Comparison of ENCODE assay signal across 18 cellular contexts in genomic region chr6:88636871-88637270, GRCh38.
"Had no signal": no experiment of that assay in that cellular context is flagged by ENCODE, and none has a peak within 500 bp of the region (broad histone marks: within the 10 kb centered on the region; RNA-seq: fewer than 3 reads in every experiment).

No MANE protein-coding gene starts in this region.

- H3K27ac ChIP-seq: colonic mucosa, esophagus squamous epithelium, foreskin keratinocyte, hepatocyte, stomach, thoracic aorta, transverse colon had no signal

- H3K27me3 Mint-ChIP-seq: naive thymus-derived CD4-positive, alpha-beta T cell had no signal

- H3K4me3 Mint-ChIP-seq: naive thymus-derived CD4-positive, alpha-beta T cell had no signal

- DNase-seq: colonic mucosa; dermis blood vessel endothelial cell; esophagus squamous epithelium; foreskin keratinocyte; head of caudate nucleus; left colon; left ventricle myocardium superior; naive thymus-derived CD4-positive, alpha-beta T cell; posterior cingulate gyrus; small intestine; stimulated activated CD4-positive, alpha-beta T cell treated with anti-CD3 and anti-CD28 coated beads, Interleukin-12 subunit alpha, Interleukin-12 subunit beta, amount 100 ng/mL, for 4 hours; stimulated activated naive CD4-positive, alpha-beta T cell; stomach; substantia nigra; transverse colon had no signal

- H3K36me3 ChIP-seq: colonic mucosa, esophagus squamous epithelium, stomach, thoracic aorta, transverse colon had no signal

- H3K4me3 ChIP-seq: colonic mucosa, esophagus squamous epithelium, hepatocyte, lung, stomach, thoracic aorta, transverse colon had no signal

- H3K79me2 ChIP-seq: hepatocyte had no signal

- H3K4me1 ChIP-seq: colonic mucosa, foreskin keratinocyte, transverse colon had no signal

- H3K9me3 Mint-ChIP-seq: naive thymus-derived CD4-positive, alpha-beta T cell had no signal

- H3K9me3 ChIP-seq: colonic mucosa, esophagus squamous epithelium, stomach, thoracic aorta, transverse colon had no signal

- ATAC-seq: foreskin keratinocyte; left colon; left ventricle myocardium superior; naive thymus-derived CD4-positive, alpha-beta T cell had no signal

- H2AFZ ChIP-seq: hepatocyte had no signal

- H3K27ac Mint-ChIP-seq: naive thymus-derived CD4-positive, alpha-beta T cell had no signal

- H3K27me3 ChIP-seq: colonic mucosa, esophagus squamous epithelium, foreskin keratinocyte, hepatocyte, stomach, transverse colon had no signal

- H3K4me2 ChIP-seq: hepatocyte had no signal
